ENCODE assay signal across 8 cellular contexts in genomic region chr19:5340637-5341447, GRCh38. TPM values are rescaled to one million over a fixed set of nuclear protein-coding genes. Genes with fewer than 3 reads are reported as not detected.
DNase-seq lines count a peak whose midpoint lies in the region; ATAC-seq, FAIRE-seq and TF ChIP-seq lines count a peak whose summit lies in the region.

PTPRS (minus strand) TSS chr19:5340812; CDS start chr19:5286140, 54,672 bp downstream.

- peak within 1 kb of the TSS; percentile 44 for H3K4me3 ChIP-seq in RWPE2 (ENCODE audit: severe bottlenecking)
- peak within 1 kb of the TSS; percentile 90 to 97 for H3K4me3 ChIP-seq in neuronal stem cell (ENCODE audit: low read length in 2 of 2)

- peak within 1 kb of the TSS; percentile 72 for H2BK120ac ChIP-seq in neuronal stem cell (ENCODE audit: low read depth, low read length)

- no peak for TF ChIP-seq CTCF in RWPE2 (IDR thresholded peaks at IDR 0.05; ENCODE audit: poor library complexity, severe bottlenecking)

- H3K14ac ChIP-seq in neuronal stem cell (ENCODE audit: low read length) = peak within 1 kb of the TSS; percentile 82

- peak within 1 kb of the TSS; percentile 95 for H3K9ac ChIP-seq in neuronal stem cell (ENCODE audit: low read depth, low read length, poor library complexity)

- H2AK5ac ChIP-seq in neuronal stem cell (ENCODE audit: low read depth, low read length) = peak within 1 kb of the TSS; percentile 84

- peak within 1 kb of the TSS; percentile 93 for H3K4ac ChIP-seq in neuronal stem cell (ENCODE audit: low read length)

- DNase-seq in Caki2 (ENCODE audit: low read depth) = peak; percentile 84
- peak; percentile 10 for DNase-seq in HS-5 (ENCODE audit: low read depth)
- no peak for DNase-seq in RWPE2 (ENCODE audit: low spot score)
- peak; percentile 56 for DNase-seq in activated naive CD4-positive, alpha-beta T cell treated with Interleukin-2 at 50 U/mL for 16 hours
- peak; percentile 98 to 99 for DNase-seq in frontal cortex (ENCODE audit: low spot score in 2 of 2)
- peak; percentile 84 for DNase-seq in neuronal stem cell (ENCODE audit: low spot score)
- DNase-seq in stimulated activated naive CD8-positive, alpha-beta T cell treated with anti-CD3 and anti-CD28 coated beads, Interleukin-15, amount 100 ng/mL, for 72 hours = peak; percentile 67 to 69

- no peak for FAIRE-seq in frontal cortex (lab: Jason Lieb, UNC)

- no peaks in the 10 kb centered on the region for H3K9me3 Mint-ChIP-seq in stimulated activated naive CD8-positive, alpha-beta T cell treated with anti-CD3 and anti-CD28 coated beads, Interleukin-15, amount 100 ng/mL, for 72 hours

- peak within 1 kb of the TSS; percentile 93 for H3K23ac ChIP-seq in neuronal stem cell (ENCODE audit: low read depth, low read length, poor library complexity)

- ATAC-seq in RWPE2 (ENCODE audit: low read depth) = peak; percentile 56
- ATAC-seq in stimulated activated naive CD8-positive, alpha-beta T cell treated with anti-CD3 and anti-CD28 coated beads, Interleukin-15, amount 100 ng/mL, for 72 hours = peak; percentile 76
- ATAC-seq in GM19452 (IDR thresholded peaks at IDR 0.05; ENCODE audit: unreplicated experiment) = no peak

- H3K27ac ChIP-seq in RWPE2 (ENCODE audit: poor library complexity, severe bottlenecking) (no peak within 1 kb of the TSS), neuronal stem cell (replicated peaks; ENCODE audit: low read length) (peak within 1 kb of the TSS; percentile 90)

- H3K79me1 ChIP-seq in neuronal stem cell (ENCODE audit: low read depth, low read length) = peaks cover 12% of the 10 kb centered on the region

- in situ Hi-C loops in Caki2 (cut with HindIII; ENCODE audit: low pct_unique_long_range_greater_than_20kb, low sequenced_read_pairs) = no loop called here

- peak within 1 kb of the TSS; percentile 87 for H2AFZ ChIP-seq in neuronal stem cell (ENCODE audit: low read length)

- peak within 1 kb of the TSS; percentile 69 to 86 for H3K4me3 Mint-ChIP-seq in stimulated activated naive CD8-positive, alpha-beta T cell treated with anti-CD3 and anti-CD28 coated beads, Interleukin-15, amount 100 ng/mL, for 72 hours

- no peaks in the 10 kb centered on the region for H3K9me3 ChIP-seq in RWPE2 (ENCODE audit: severe bottlenecking)
- H3K9me3 ChIP-seq in neuronal stem cell (replicated peaks in 1 of 2; ENCODE audit: control insufficient read depth in 2 of 2, insufficient read depth in 1 of 2, low read depth in 1 of 2, low read length in 2 of 2) = peaks cover 0 to 6% of the 10 kb centered on the region in 2 donors

- H3K4me2 ChIP-seq in neuronal stem cell (ENCODE audit: insufficient read depth, low read length, poor library complexity, severe bottlenecking) = peak within 1 kb of the TSS; percentile 96

- H4K91ac ChIP-seq in neuronal stem cell (ENCODE audit: low read depth, low read length, poor library complexity) = no peak within 1 kb of the TSS

- H2BK15ac ChIP-seq in neuronal stem cell (ENCODE audit: low read length) = peak within 1 kb of the TSS; percentile 67

- peaks cover 33% of the 10 kb centered on the region for H3K4me1 Mint-ChIP-seq in stimulated activated naive CD8-positive, alpha-beta T cell treated with anti-CD3 and anti-CD28 coated beads, Interleukin-15, amount 100 ng/mL, for 72 hours

- H3K27ac Mint-ChIP-seq in stimulated activated naive CD8-positive, alpha-beta T cell treated with anti-CD3 and anti-CD28 coated beads, Interleukin-15, amount 100 ng/mL, for 72 hours = peak within 1 kb of the TSS in 1 of 2 donors; percentile 91

- H3K27me3 ChIP-seq in RWPE2 (ENCODE audit: insufficient read depth, poor library complexity, severe bottlenecking) = peaks cover 13% of the 10 kb centered on the region
- H3K27me3 ChIP-seq in neuronal stem cell (ENCODE audit: control insufficient read depth in 3 of 3, insufficient read depth in 3 of 3, low read depth in 1 of 3, low read length in 3 of 3) = peaks cover 0 to 5% (median 0%) of the 10 kb centered on the region in 3 experiments

- peak within 1 kb of the TSS; percentile 99 for H3K18ac ChIP-seq in neuronal stem cell (ENCODE audit: low read length)

- H3K4me1 ChIP-seq in RWPE2 (ENCODE audit: insufficient read depth, poor library complexity, severe bottlenecking) = peaks cover 3% of the 10 kb centered on the region
- H3K4me1 ChIP-seq in neuronal stem cell (ENCODE audit: control insufficient read depth in 2 of 2, insufficient read depth in 1 of 2, low read depth in 1 of 2, low read length in 2 of 2) = peaks cover 19 to 23% of the 10 kb centered on the region in 2 donors

- H4K8ac ChIP-seq in neuronal stem cell (ENCODE audit: low read depth, low read length) = no peak within 1 kb of the TSS

- H3K36me3 ChIP-seq in RWPE2 (ENCODE audit: low read depth) (no peaks in the 10 kb centered on the region), neuronal stem cell (replicated peaks in 1 of 2; ENCODE audit: control insufficient read depth in 2 of 2, insufficient read depth in 2 of 2, low read length in 2 of 2) (peaks cover 0 to 14% of the 10 kb centered on the region in 2 donors)

- H3K27me3 Mint-ChIP-seq in stimulated activated naive CD8-positive, alpha-beta T cell treated with anti-CD3 and anti-CD28 coated beads, Interleukin-15, amount 100 ng/mL, for 72 hours = peaks cover 72% of the 10 kb centered on the region

- no peak within 1 kb of the TSS for H2BK12ac ChIP-seq in neuronal stem cell (ENCODE audit: low read length)

- no CpG with 5 or more reads among the region's 81 CpGs for WGBS in neuronal stem cell (ENCODE audit: extremely low coverage in 2 of 2, insufficient read length in 2 of 2, insufficient replicate concordance in 1 of 2), 2 donors

- peak within 1 kb of the TSS; percentile 90 for H2BK5ac ChIP-seq in neuronal stem cell (ENCODE audit: low read length)

RNA-seq across cellular contexts. Expression of gene PTPRS, which starts in this region (rescaled TPM):
- total RNA-seq in Caki2 (2014; rRNA removed; shearing (Covaris generic); ENCODE audit: low replicate concordance) = 181 and 195 TPM in 2 replicates
- total RNA-seq in frontal cortex = 181 TPM
- polyA plus RNA-seq in neuronal stem cell (2013, experiment 1 of 2) = 162 TPM
- 172 TPM for polyA plus RNA-seq in neuronal stem cell (2013, experiment 2 of 2)
